Comparison of ENCODE assay signal across 24 cellular contexts in the genomic region with DNA sequence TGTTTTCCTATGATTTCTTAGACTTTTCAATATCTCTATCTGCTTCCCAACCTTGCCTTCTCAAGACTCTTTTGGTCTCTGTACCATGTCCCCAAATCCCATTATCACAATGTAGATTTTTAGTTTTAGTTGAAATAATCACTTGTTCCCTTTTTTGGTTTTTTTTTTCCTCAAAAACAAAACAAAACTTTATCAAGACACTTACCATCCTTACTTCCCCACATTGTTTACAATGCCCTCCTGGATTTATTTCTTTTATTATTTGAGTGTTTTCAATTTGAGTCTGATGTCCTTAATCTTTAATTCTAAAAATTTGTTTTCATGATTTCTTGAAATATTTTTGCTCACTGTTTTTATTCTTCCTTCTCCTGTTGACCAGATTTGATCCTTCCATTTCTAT.
"Had no signal": no experiment of that assay in that cellular context is flagged by ENCODE, and none has a peak within 500 bp of the region (broad histone marks: within the 10 kb centered on the region; RNA-seq: fewer than 3 reads in every experiment).

No MANE protein-coding gene starts in this region.

- H3K27me3 Mint-ChIP-seq: progenitor cell of endocrine pancreas; stimulated activated memory B cell treated with anti-CD40 and anti-IgM and Interleukin-4, amounts not matched to agents 10 μg/mL and 1 μg/mL and 100 μg/mL, for 72 hours; stimulated activated naive CD8-positive, alpha-beta T cell treated with anti-CD3 and anti-CD28 coated beads, Interleukin-15, amount 100 ng/mL, for 72 hours; type B pancreatic cell had no signal

- H3K9me3 Mint-ChIP-seq: naive thymus-derived CD4-positive, alpha-beta T cell; natural killer cell treated with Interleukin-12 subunit alpha and Interleukin-12 subunit beta and Interleukin-15 and Interleukin-18, amount 100 ng/mL, for 72 hours; stimulated activated memory B cell treated with anti-CD40 and anti-IgM and Interleukin-4, amounts not matched to agents 10 μg/mL and 1 μg/mL and 100 μg/mL, for 72 hours; stimulated activated naive CD8-positive, alpha-beta T cell treated with anti-CD3 and anti-CD28 coated beads, Interleukin-15, amount 100 ng/mL, for 72 hours had no signal

- H3K4me3 Mint-ChIP-seq: naive thymus-derived CD4-positive, alpha-beta T cell; natural killer cell treated with Interleukin-12 subunit alpha and Interleukin-12 subunit beta and Interleukin-15 and Interleukin-18, amount 100 ng/mL, for 72 hours; stimulated activated memory B cell treated with anti-CD40 and anti-IgM and Interleukin-4, amounts not matched to agents 10 μg/mL and 1 μg/mL and 100 μg/mL, for 72 hours; stimulated activated naive CD8-positive, alpha-beta T cell treated with anti-CD3 and anti-CD28 coated beads, Interleukin-15, amount 100 ng/mL, for 72 hours; type B pancreatic cell had no signal

- H3K27me3 ChIP-seq: ovary, right atrium auricular region, right lobe of liver, tibial nerve, uterus had no signal

- ATAC-seq: mucosa of descending colon; naive thymus-derived CD4-positive, alpha-beta T cell; natural killer cell treated with Interleukin-12 subunit alpha and Interleukin-12 subunit beta and Interleukin-15 and Interleukin-18, amount 100 ng/mL, for 72 hours; right lobe of liver; stimulated activated memory B cell treated with anti-CD40 and anti-IgM and Interleukin-4, amounts not matched to agents 10 μg/mL and 1 μg/mL and 100 μg/mL, for 72 hours; stimulated activated naive CD8-positive, alpha-beta T cell treated with anti-CD3 and anti-CD28 coated beads, Interleukin-15, amount 100 ng/mL, for 72 hours had no signal

- H3K27ac ChIP-seq: left ventricle myocardium inferior, ovary, right atrium auricular region, right lobe of liver, tibial nerve, uterus had no signal

- H3K4me2 ChIP-seq: smooth muscle cell had no signal

- DNase-seq: islet precursor cell; left ventricle myocardium inferior; mesendoderm; midbrain; mucosa of descending colon; naive thymus-derived CD4-positive, alpha-beta T cell; ovary; right lobe of liver; stimulated activated CD4-positive, alpha-beta T cell treated with anti-CD3 and anti-CD28 coated beads, Interleukin-1b, Interleukin-23, amount 100 ng/mL, for 48 hours; stimulated activated CD4-positive, alpha-beta T cell treated with anti-CD3 and anti-CD28 coated beads, Interleukin-2, amount 100 ng/mL, for 48 hours; stimulated activated CD4-positive, alpha-beta T cell treated with anti-CD3 and anti-CD28 coated beads, Interleukin-4, amount 100 ng/mL, for 4 hours; stimulated activated CD8-positive, alpha-beta memory T cell treated with anti-CD3 and anti-CD28 coated beads, Interleukin-4, amount 100 ng/mL, for 48 hours; stimulated activated naive CD4-positive, alpha-beta T cell treated with Interleukin-2 at 50 U/mL for 16 hours; stimulated activated naive CD8-positive, alpha-beta T cell treated with anti-CD3 and anti-CD28 coated beads, Interleukin-15, amount 100 ng/mL, for 72 hours; substantia nigra; uterus had no signal

- H3K27ac Mint-ChIP-seq: naive thymus-derived CD4-positive, alpha-beta T cell; natural killer cell treated with Interleukin-12 subunit alpha and Interleukin-12 subunit beta and Interleukin-15 and Interleukin-18, amount 100 ng/mL, for 72 hours; progenitor cell of endocrine pancreas; stimulated activated memory B cell treated with anti-CD40 and anti-IgM and Interleukin-4, amounts not matched to agents 10 μg/mL and 1 μg/mL and 100 μg/mL, for 72 hours; stimulated activated naive CD8-positive, alpha-beta T cell treated with anti-CD3 and anti-CD28 coated beads, Interleukin-15, amount 100 ng/mL, for 72 hours; type B pancreatic cell had no signal

- H3K36me3 Mint-ChIP-seq: naive thymus-derived CD4-positive, alpha-beta T cell; natural killer cell treated with Interleukin-12 subunit alpha and Interleukin-12 subunit beta and Interleukin-15 and Interleukin-18, amount 100 ng/mL, for 72 hours; stimulated activated memory B cell treated with anti-CD40 and anti-IgM and Interleukin-4, amounts not matched to agents 10 μg/mL and 1 μg/mL and 100 μg/mL, for 72 hours; type B pancreatic cell had no signal

- H3K36me3 ChIP-seq: ovary, uterus had no signal

- H3K9me3 ChIP-seq: left ventricle myocardium inferior, mucosa of descending colon, ovary, right atrium auricular region, right lobe of liver, tibial nerve, uterus had no signal

- H3K4me1 ChIP-seq: right lobe of liver, tibial nerve had no signal

- H3K4me1 Mint-ChIP-seq: naive thymus-derived CD4-positive, alpha-beta T cell; stimulated activated naive CD8-positive, alpha-beta T cell treated with anti-CD3 and anti-CD28 coated beads, Interleukin-15, amount 100 ng/mL, for 72 hours had no signal

- H3K4me3 ChIP-seq: left ventricle myocardium inferior, lung, mucosa of descending colon, ovary, right atrium auricular region, right lobe of liver, smooth muscle cell, tibial nerve, uterus had no signal
